26 cellular contexts compared by ENCODE assay signal in the genomic region with DNA sequence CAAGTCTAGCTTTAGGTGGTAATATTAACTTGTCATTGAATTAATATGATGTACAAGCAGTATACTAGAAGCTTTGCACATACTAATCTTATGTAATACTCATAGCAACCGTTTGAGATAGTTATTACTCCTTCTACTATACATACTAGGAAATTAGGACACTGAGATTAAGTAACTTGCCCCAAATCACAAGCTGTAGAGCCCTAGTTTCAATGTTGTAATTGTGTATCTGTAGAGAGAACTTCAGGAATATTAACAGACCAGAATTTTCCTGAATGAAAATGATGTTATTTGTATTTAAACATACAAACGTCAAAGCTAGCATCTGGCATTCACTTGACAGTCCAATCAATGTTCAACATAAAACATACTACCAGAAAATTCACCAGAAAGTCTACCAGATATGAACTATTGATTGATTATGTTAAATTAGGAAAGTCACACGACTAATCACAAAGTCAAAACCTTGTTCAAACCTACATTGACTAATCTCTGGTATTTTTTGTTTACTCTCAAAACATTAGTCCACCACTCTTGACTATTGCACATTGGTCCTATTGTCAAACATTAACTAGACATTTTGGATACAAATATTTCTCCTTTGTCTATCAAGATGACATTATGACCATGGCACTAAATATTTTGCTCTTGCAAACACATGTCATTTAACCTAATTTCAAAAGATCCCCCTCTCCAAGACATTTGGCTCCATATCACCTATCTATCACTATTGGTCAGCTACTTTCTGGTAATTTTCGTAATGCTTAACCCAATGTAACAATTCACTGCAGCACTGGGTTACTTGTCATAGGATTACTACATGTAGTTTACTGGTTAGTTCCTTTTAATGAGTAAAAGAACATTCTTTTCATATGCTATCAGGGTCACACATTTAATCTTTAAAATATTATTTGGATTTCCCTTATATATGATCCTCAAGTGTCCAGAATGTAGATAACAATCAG.
"Had no signal": no experiment of that assay in that cellular context is flagged by ENCODE, and none has a peak within 500 bp of the region (broad histone marks: within the 10 kb centered on the region; RNA-seq: fewer than 3 reads in every experiment).

No MANE protein-coding gene starts in this region.

- H3K4me3 ChIP-seq: esophagus squamous epithelium, heart right ventricle, mucosa of descending colon, testis, tibial artery had no signal

- H3K27me3 Mint-ChIP-seq: effector memory CD8-positive, alpha-beta T cell; type B pancreatic cell had no signal

- H3K4me3 Mint-ChIP-seq: effector memory CD8-positive, alpha-beta T cell; mesothelial cell of epicardium; naive B cell; nephron; stimulated activated effector memory CD8-positive, alpha-beta T cell treated with anti-CD3 and anti-CD28 coated beads, Interleukin-12 subunit alpha, Interleukin-12 subunit beta, amount 100 ng/mL, for 72 hours; type B pancreatic cell had no signal

- H3K9me3 ChIP-seq: esophagus squamous epithelium, heart right ventricle, mucosa of descending colon, testis, tibial artery had no signal

- H3K4me1 Mint-ChIP-seq: naive B cell; stimulated activated effector memory CD8-positive, alpha-beta T cell treated with anti-CD3 and anti-CD28 coated beads, Interleukin-12 subunit alpha, Interleukin-12 subunit beta, amount 100 ng/mL, for 72 hours had no signal

- H3K27me3 ChIP-seq: esophagus squamous epithelium, testis, tibial artery had no signal

- H3K9me3 Mint-ChIP-seq: effector memory CD8-positive, alpha-beta T cell; stimulated activated effector memory CD8-positive, alpha-beta T cell treated with anti-CD3 and anti-CD28 coated beads, Interleukin-12 subunit alpha, Interleukin-12 subunit beta, amount 100 ng/mL, for 72 hours; type B pancreatic cell had no signal

- H3K4me1 ChIP-seq: esophagus squamous epithelium, heart right ventricle, testis, tibial artery had no signal

- ATAC-seq: effector memory CD8-positive, alpha-beta T cell; heart right ventricle; mucosa of descending colon; sciatic nerve; stimulated activated effector memory CD8-positive, alpha-beta T cell treated with anti-CD3 and anti-CD28 coated beads, Interleukin-12 subunit alpha, Interleukin-12 subunit beta, amount 100 ng/mL, for 72 hours; stimulated activated naive CD8-positive, alpha-beta T cell treated with anti-CD3 and anti-CD28 coated beads, Interleukin-15, Interleukin-2, amounts not matched to agents 100 U/mL and 50 U/mL, for 24 hours had no signal

- H3K27ac ChIP-seq: esophagus squamous epithelium, heart right ventricle, testis, tibial artery had no signal

- H3K27ac Mint-ChIP-seq: effector memory CD8-positive, alpha-beta T cell; naive B cell; stimulated activated effector memory CD8-positive, alpha-beta T cell treated with anti-CD3 and anti-CD28 coated beads, Interleukin-12 subunit alpha, Interleukin-12 subunit beta, amount 100 ng/mL, for 72 hours; type B pancreatic cell had no signal

- DNase-seq: cortex of kidney; effector memory CD8-positive, alpha-beta T cell; erythroblast; esophagus squamous epithelium; foreskin melanocyte; glutamatergic neuron; heart right ventricle; hippocampal formation; islet precursor cell; mesenchymal stem cell; mucosa of descending colon; naive B cell; nucleus accumbens; stimulated activated CD4-positive, alpha-beta T cell treated with anti-CD3 and anti-CD28 coated beads, Interleukin-2, amount 100 ng/mL, for 24 hours; stimulated activated CD4-positive, alpha-beta T cell treated with anti-CD3 and anti-CD28 coated beads, Interleukin-4, amount 100 ng/mL, for 24 hours; stimulated activated naive CD8-positive, alpha-beta T cell treated with anti-CD3 and anti-CD28 coated beads, Interleukin-15, Interleukin-2, amounts not matched to agents 100 U/mL and 50 U/mL, for 24 hours; substantia nigra; testis; tibial artery had no signal

- FAIRE-seq: endometrium, urothelium cell line had no signal

- H3K36me3 Mint-ChIP-seq: naive B cell; stimulated activated effector memory CD8-positive, alpha-beta T cell treated with anti-CD3 and anti-CD28 coated beads, Interleukin-12 subunit alpha, Interleukin-12 subunit beta, amount 100 ng/mL, for 72 hours had no signal

- H3K36me3 ChIP-seq: esophagus squamous epithelium, heart right ventricle, tibial artery had no signal
